Comparison of ENCODE assay signal across 11 cellular contexts in genomic region chr21:42235593-42235992, GRCh38. TPM values are rescaled to one million over a fixed set of nuclear protein-coding genes. Genes with fewer than 3 reads are reported as not detected.
DNase-seq lines count a peak whose midpoint lies in the region; ATAC-seq and TF ChIP-seq lines count a peak whose summit lies in the region.
"Had no signal": no experiment of that assay in that cellular context is flagged by ENCODE, and none has a peak within 500 bp of the region (broad histone marks: within the 10 kb centered on the region; RNA-seq: fewer than 3 reads in every experiment).

No MANE protein-coding gene starts in this region.

- DNase-seq in Caco-2 (no peak), T-cell (peak in 2 of 34 experiments; percentile 11 to 21), endothelial cell (ENCODE audit: low spot score) (no peak), psoas muscle (peak in 1 of 2 donors; percentile 38), NCI-H2227 treated with DMSO at 0.1 percent for 48 hours (lab: John Stamatoyannopoulos, UW) (no peak), dermis blood vessel endothelial cell (no peak), CD1c-positive myeloid dendritic cell (ENCODE audit: extremely low spot score) (no peak)
- DNase-seq: activated CD4-positive, alpha-beta T cell treated with anti-CD3 and anti-CD28 coated beads, Interleukin-2, amount 50 U/mL, for 1 hour; NCI-H748 treated with DMSO at 0.1 percent for 48 hours had no signal

- no peaks in the 10 kb centered on the region for H3K36me3 ChIP-seq in Caco-2 (ENCODE audit: control insufficient read depth, insufficient read depth, low read length)
- no peaks in the 10 kb centered on the region for H3K36me3 ChIP-seq in psoas muscle (ENCODE audit: insufficient read depth in 1 of 2, low read depth in 1 of 2)

- H3K27me3 ChIP-seq in Caco-2 (replicated peaks; ENCODE audit: control insufficient read depth, insufficient read depth, low read length) (no peaks in the 10 kb centered on the region), psoas muscle (ENCODE audit: insufficient read depth in 3 of 3, low read length in 2 of 3) (no peaks in the 10 kb centered on the region)

- no peaks in the 10 kb centered on the region for H3K9me3 Mint-ChIP-seq in Caco-2 (ENCODE audit: unreplicated experiment)
- H3K9me3 Mint-ChIP-seq in T-cell = no peaks in the 10 kb centered on the region
- H3K9me3 Mint-ChIP-seq in endothelial cell (ENCODE audit: unreplicated experiment) = no peaks in the 10 kb centered on the region

- no TSS peak for BruUV-seq in Caco-2 (replicated peaks; lab: Mats Ljungman, UMichigan)

- POLR2A ChIA-PET in Caco-2 (lab: Charles Lee) = no interaction called here
- POLR2A ChIA-PET in T-cell (lab: Charles Lee) = interaction anchor here in 1 of 2 donors (3.9 kb wide), 1 partner anchor 15 kb away, joined by 77 read pairs; the partner anchor contains the start of gene ABCG1

- TF ChIP-seq CTCF in Caco-2 (IDR thresholded peaks at IDR 0.05; ENCODE audit: insufficient read depth in 1 of 2, low read depth in 1 of 2, low read length in 1 of 2, severe bottlenecking in 1 of 2, unreplicated experiment in 1 of 2) (no peak), endothelial cell (IDR thresholded peaks at IDR 0.05; ENCODE audit: unreplicated experiment) (no peak), psoas muscle (IDR thresholded peaks at IDR 0.05) (no peak)

- no peak overlapping the region for H3K4me3 ChIP-seq in Caco-2 (ENCODE audit: low read depth, low read length)
- H3K4me3 ChIP-seq in psoas muscle = peak overlapping the region; percentile 70

- 0 out of 2 replicates have a peak, but pooled peaks cover 3% of the 10 kb centered on the region for H3K4me1 ChIP-seq in Caco-2
- peaks cover 66% of the 10 kb centered on the region for H3K4me1 ChIP-seq in psoas muscle

- WGBS in psoas muscle, 3 donors = 19 to 38% (median 36%) methylated on average over 9 of the region's 9 CpGs

- no peaks in the 10 kb centered on the region for H3K9me3 ChIP-seq in Caco-2
- no peaks in the 10 kb centered on the region for H3K9me3 ChIP-seq in psoas muscle

- no peak overlapping the region for H3K27ac Mint-ChIP-seq in Caco-2 (ENCODE audit: unreplicated experiment)
- H3K27ac Mint-ChIP-seq in T-cell = peak overlapping the region; percentile 73 to 79
- peak overlapping the region; percentile 66 for H3K27ac Mint-ChIP-seq in endothelial cell (ENCODE audit: unreplicated experiment)

- H3K4me1 Mint-ChIP-seq in Caco-2 (ENCODE audit: low read depth, unreplicated experiment) (no peaks in the 10 kb centered on the region), T-cell (peaks cover 77 to 88% (median 86%) of the 10 kb centered on the region in 3 donors), endothelial cell (ENCODE audit: unreplicated experiment) (peaks cover 46% of the 10 kb centered on the region)

- H3K27me3 Mint-ChIP-seq in Caco-2 (ENCODE audit: insufficient read depth, unreplicated experiment) (peaks cover 10% of the 10 kb centered on the region), T-cell (no peaks in the 10 kb centered on the region), endothelial cell (ENCODE audit: unreplicated experiment) (peaks cover 6% of the 10 kb centered on the region)

- CTCF ChIA-PET in Caco-2 (lab: Charles Lee) (no interaction called here), T-cell (lab: Charles Lee) (no interaction called here)

- intact Hi-C loops in Caco-2 (cut with micrococcal nuclease; ENCODE audit: unreplicated experiment) = no loop called here
- intact Hi-C loops in psoas muscle (cut with DNase I) = loop anchor here in 1 of 2 donors (10.0 kb wide), 1 partner anchor 289 kb away; no protein-coding TSS in a partner anchor

- ATAC-seq in T-cell (replicated peaks in 1 of 4) (no peak), psoas muscle (peak in 1 of 4 donors; percentile 12), GM21381 (IDR thresholded peaks at IDR 0.05; ENCODE audit: unreplicated experiment) (no peak)

- H3K4me3 Mint-ChIP-seq in Caco-2 (ENCODE audit: unreplicated experiment) (peak overlapping the region; percentile 66), T-cell (peak overlapping the region; percentile 71 to 86 (median 74)), endothelial cell (ENCODE audit: unreplicated experiment) (peak overlapping the region; percentile 79)

- peak overlapping the region; percentile 96 for H3K27ac ChIP-seq in psoas muscle

- H3K36me3 Mint-ChIP-seq in Caco-2 (ENCODE audit: insufficient read depth, unreplicated experiment) = no peaks in the 10 kb centered on the region
- H3K36me3 Mint-ChIP-seq in T-cell = no peaks in the 10 kb centered on the region
- peaks cover 8% of the 10 kb centered on the region for H3K36me3 Mint-ChIP-seq in endothelial cell (ENCODE audit: low read depth, unreplicated experiment)

RNA-seq across cellular contexts. Expression of gene ABCG1, which starts 16.7 kb away (rescaled TPM):
- total RNA-seq in Caco-2 (2022) (not detected in 2 replicates), T-cell (10 to 100 TPM in 2 of 5 donors, 1 to 10 TPM in 3; 4.1 to 51.1 (median 6.2) TPM), endothelial cell (ENCODE audit: unreplicated experiment) (48.9 TPM), psoas muscle (10 to 100 TPM in 2 of 4 donors, 1 to 10 TPM in 2; 4.4 to 35.8 (median 16.6) TPM), dermis blood vessel endothelial cell (81.6 and 111 TPM in 2 replicates)
- 1 to 10 TPM; 2.9 to 3.5 (median 3.5) TPM for polyA plus RNA-seq in psoas muscle
- total RNA-seq: LHCN-M2 had no signal
